Comparison of ENCODE assay signal across 31 cellular contexts in the genomic region with DNA sequence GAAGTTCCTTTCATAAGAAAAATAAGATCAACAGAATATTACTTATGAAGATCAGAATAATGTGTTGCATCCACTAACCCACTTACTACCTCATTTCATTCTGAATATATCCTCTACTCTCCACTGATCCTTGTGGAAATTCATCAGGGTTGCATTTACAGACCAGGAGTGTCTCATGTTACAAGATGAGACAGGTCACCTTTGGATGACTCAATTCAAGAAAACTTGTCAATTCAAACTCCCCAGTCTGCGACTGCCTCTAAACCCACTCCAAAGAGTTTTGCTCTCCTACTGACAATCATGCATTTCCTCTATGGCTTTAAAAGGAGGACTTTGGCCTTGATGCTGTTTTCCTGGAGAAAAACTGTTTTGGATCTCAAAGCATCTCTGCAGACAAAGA.
DNase-seq lines count a peak whose midpoint lies in the region; ATAC-seq, FAIRE-seq and TF ChIP-seq lines count a peak whose summit lies in the region.
"Had no signal": no experiment of that assay in that cellular context is flagged by ENCODE, and none has a peak within 500 bp of the region (broad histone marks: within the 10 kb centered on the region; RNA-seq: fewer than 3 reads in every experiment).

No MANE protein-coding gene starts in this region.

- no peaks in the 10 kb centered on the region for H3K9me1 ChIP-seq in keratinocyte (ENCODE audit: control insufficient read depth, extremely low read depth, insufficient read depth, low read length)

- peaks cover 14% of the 10 kb centered on the region for H3K4me1 ChIP-seq in keratinocyte (ENCODE audit: control insufficient read depth, extremely low read depth, insufficient read depth, low read length)
- H3K4me1 ChIP-seq: A549, gastrocnemius medialis, left ventricle myocardium inferior had no signal

- H3K36me3 ChIP-seq in keratinocyte (ENCODE audit: control insufficient read depth in 2 of 2, extremely low read depth in 1 of 2, insufficient read depth in 2 of 2, low read length in 2 of 2) = no peaks in the 10 kb centered on the region
- H3K36me3 ChIP-seq: gastrocnemius medialis, left ventricle myocardium inferior, tibial nerve had no signal

- H3K9me3 ChIP-seq in keratinocyte (ENCODE audit: control insufficient read depth, low read depth, low read length) = no peaks in the 10 kb centered on the region
- no peaks in the 10 kb centered on the region for H3K9me3 ChIP-seq in CD4-positive, alpha-beta T cell (ENCODE audit: control insufficient read depth, low read length)
- H3K9me3 ChIP-seq: A549, gastrocnemius medialis, left ventricle myocardium inferior, tibial nerve had no signal

- H3K4me1 Mint-ChIP-seq in CD4-positive, alpha-beta T cell (ENCODE audit: low read depth) = no peaks in the 10 kb centered on the region
- H3K4me1 Mint-ChIP-seq: CD4-positive, alpha-beta memory T cell; immature natural killer cell; naive B cell had no signal

- H3K79me2 ChIP-seq in keratinocyte (ENCODE audit: control insufficient read depth, insufficient read depth, low read length) = no peaks in the 10 kb centered on the region
- H3K79me2 ChIP-seq: hepatocyte had no signal

- peak; percentile 6 for DNase-seq in DMS53 treated with DMSO at 0.1 percent for 48 hours (lab: John Stamatoyannopoulos, UW; ENCODE audit: unreplicated experiment)
- DNase-seq in SW480 (ENCODE audit: low spot score) = peak; percentile 2
- DNase-seq in keratinocyte (ENCODE audit: low read depth, low spot score) = peak; percentile 21
- DNase-seq in NOMO-1 treated with dmso at 0.1 percent for 144 hours (lab: John Stamatoyannopoulos, UW; ENCODE audit: unreplicated experiment) = no peak
- no peak for DNase-seq in CD4-positive, alpha-beta T cell
- DNase-seq in activated CD4-positive, alpha-beta T cell treated with anti-CD3 and anti-CD28 coated beads for 1 hour = no peak
- no peak for DNase-seq in stimulated activated CD4-positive, alpha-beta T cell treated with anti-CD3 and anti-CD28 coated beads, Interleukin-4, amount 100 ng/mL, for 1 hour
- DNase-seq: activated CD4-positive, alpha-beta T cell treated with anti-CD3 and anti-CD28 coated beads for 4 hours; activated effector memory CD4-positive, alpha-beta T cell treated with Interleukin-2 at 50 U/mL for 16 hours; AML-193; aorta; caudate nucleus; CD4-positive, alpha-beta memory T cell; DMS 273 treated with DMSO at 0.1 percent for 48 hours; gastrocnemius medialis; immature natural killer cell; left ventricle myocardium inferior; MM.1S; naive B cell; NCI-H2081; NCI-H446 treated with DMSO at 0.1 percent for 48 hours; small intestine; stimulated activated CD4-positive, alpha-beta T cell treated with anti-CD3 and anti-CD28 coated beads, Interleukin-1b, Interleukin-23, amount 100 ng/mL, for 48 hours; T-helper 2 cell had no signal

- H2AFZ ChIP-seq in keratinocyte (ENCODE audit: control insufficient read depth, low read length) = no peak overlapping the region
- H2AFZ ChIP-seq: hepatocyte had no signal

- no peak overlapping the region for H3K4me3 Mint-ChIP-seq in CD4-positive, alpha-beta T cell
- H3K4me3 Mint-ChIP-seq: activated naive CD8-positive, alpha-beta T cell; CD4-positive, alpha-beta memory T cell; immature natural killer cell; mesothelial cell of epicardium; naive B cell had no signal

- H3K4me3 ChIP-seq in keratinocyte (ENCODE audit: control insufficient read depth in 2 of 3, extremely low read depth in 1 of 3, insufficient read depth in 2 of 3, low read depth in 1 of 3, low read length in 3 of 3) = no peak overlapping the region
- H3K4me3 ChIP-seq: A549, gastrocnemius medialis, hepatocyte, left ventricle myocardium inferior, tibial nerve had no signal

- no peaks in the 10 kb centered on the region for H3K36me3 Mint-ChIP-seq in CD4-positive, alpha-beta T cell (ENCODE audit: low read depth)
- H3K36me3 Mint-ChIP-seq: activated naive CD8-positive, alpha-beta T cell; immature natural killer cell; mesothelial cell of epicardium; naive B cell had no signal

- dilution Hi-C loops in keratinocyte (cut with MboI; ENCODE audit: extremely low pct_ligation_motif_present, low sequenced_read_pairs) = no loop called here

- peak; percentile 95 for FAIRE-seq in keratinocyte (lab: Jason Lieb, UNC)
- FAIRE-seq: A549, small intestine had no signal

- peak; percentile 46 for ATAC-seq in HG02973 (IDR thresholded peaks at IDR 0.05; ENCODE audit: unreplicated experiment)
- ATAC-seq in CD4-positive, alpha-beta T cell (ENCODE audit: poor library complexity) = no peak
- ATAC-seq: A549, gastrocnemius medialis, SK-N-SH treated with all-trans-retinoic acid at 6 μM for 48 hours had no signal

- H3K4me2 ChIP-seq in keratinocyte (ENCODE audit: control insufficient read depth, extremely low read depth, insufficient read depth, low read depth, low read length) = no peak overlapping the region
- H3K4me2 ChIP-seq: A549, hepatocyte had no signal

- CTCF ChIA-PET in CD4-positive, alpha-beta T cell (lab: Charles Lee) = interaction anchor here (0.8 to 1.2 kb wide), 2 partner anchors 61 to 1317 kb away, joined by 3 read pairs; no protein-coding TSS in a partner anchor

- peaks cover 9% of the 10 kb centered on the region for H3K9me3 Mint-ChIP-seq in CD4-positive, alpha-beta T cell
- H3K9me3 Mint-ChIP-seq: mesothelial cell of epicardium had no signal

- TF ChIP-seq CTCF in keratinocyte (optimal IDR thresholded peaks at IDR 0.05 in 1 of 3, IDR thresholded peaks at IDR 0.05 in 1 of 3, conservative IDR thresholded peaks at IDR 0.05 in 1 of 3; ENCODE audit: extremely low read depth in 1 of 3, insufficient read depth in 2 of 3, low read length in 3 of 3) = no peak
- no peak for TF ChIP-seq CTCF in CD4-positive, alpha-beta T cell (IDR thresholded peaks at IDR 0.05)

- no peaks in the 10 kb centered on the region for H3K27me3 Mint-ChIP-seq in CD4-positive, alpha-beta T cell
- H3K27me3 Mint-ChIP-seq: activated naive CD8-positive, alpha-beta T cell; naive B cell had no signal

- no peak overlapping the region for H3K27ac ChIP-seq in keratinocyte (ENCODE audit: control insufficient read depth, insufficient read depth, low read length)
- H3K27ac ChIP-seq in CD4-positive, alpha-beta T cell (ENCODE audit: low read depth, low read length) = no peak overlapping the region
- H3K27ac ChIP-seq: A549, gastrocnemius medialis, hepatocyte, left ventricle myocardium inferior had no signal

- intact Hi-C loops in CD4-positive, alpha-beta T cell (cut with DNase I, micrococcal nuclease) = no loop called here

- no peaks in the 10 kb centered on the region for H4K20me1 ChIP-seq in keratinocyte (ENCODE audit: control insufficient read depth, extremely low read depth, insufficient read depth, low read length)

- H3K27ac Mint-ChIP-seq in CD4-positive, alpha-beta T cell = no peak overlapping the region
- H3K27ac Mint-ChIP-seq: activated naive CD8-positive, alpha-beta T cell; CD4-positive, alpha-beta memory T cell; immature natural killer cell; mesothelial cell of epicardium; naive B cell had no signal

- H3K9ac ChIP-seq in keratinocyte (ENCODE audit: control insufficient read depth, extremely low read depth, insufficient read depth, low read length) = no peak overlapping the region

- no peaks in the 10 kb centered on the region for H3K27me3 ChIP-seq in keratinocyte (ENCODE audit: control insufficient read depth, extremely low read depth, insufficient read depth, low read length)
- H3K27me3 ChIP-seq in CD4-positive, alpha-beta T cell (ENCODE audit: control insufficient read depth, insufficient read depth, low read length) = no peaks in the 10 kb centered on the region
- H3K27me3 ChIP-seq: gastrocnemius medialis, hepatocyte, tibial nerve had no signal

- POLR2A ChIA-PET in CD4-positive, alpha-beta T cell (lab: Charles Lee) = no interaction called here

Comparison
In these comparisons a context has a peak if more than half of its experiments do, and no peak if none do; other contexts are left out.
1. DNase-seq: peak in DMS53 treated with DMSO at 0.1 percent for 48 hours (single experiment), SW480 (single experiment) and keratinocyte (single experiment); none in NOMO-1 treated with dmso at 0.1 percent for 144 hours (single experiment), CD4-positive, alpha-beta T cell (0 of 10), activated CD4-positive, alpha-beta T cell treated with anti-CD3 and anti-CD28 coated beads for 1 hour (single experiment) and stimulated activated CD4-positive, alpha-beta T cell treated with anti-CD3 and anti-CD28 coated beads, Interleukin-4, amount 100 ng/mL, for 1 hour (single experiment).